29 cellular contexts compared by ENCODE assay signal in the genomic region with DNA sequence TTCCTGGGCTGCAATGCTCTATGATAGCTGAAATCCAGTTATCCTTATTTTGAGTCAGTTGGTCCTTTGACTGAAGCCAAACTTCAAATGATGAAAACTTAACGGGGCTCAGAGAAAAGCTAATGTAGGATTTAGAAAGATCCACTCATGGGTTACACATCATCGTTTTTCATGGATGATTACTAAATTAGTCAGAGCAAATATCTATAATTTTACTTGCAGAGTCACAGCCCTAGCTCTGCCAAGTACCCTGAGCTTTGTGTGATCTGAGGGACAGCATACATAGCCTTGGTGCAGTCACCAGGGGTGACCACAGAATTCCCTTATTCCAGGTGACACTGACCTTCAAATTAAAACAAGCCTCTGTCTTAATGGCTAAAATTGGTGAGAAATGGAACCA. TPM values are rescaled to one million over a fixed set of nuclear protein-coding genes. Genes with fewer than 3 reads are reported as not detected.
A peak's percentile ranks its signal among the peaks of the same experiment; 100 is the strongest.
DNase-seq lines count a peak whose midpoint lies in the region; ATAC-seq, FAIRE-seq and TF ChIP-seq lines count a peak whose summit lies in the region.
"Had no signal": no experiment of that assay in that cellular context is flagged by ENCODE, and none has a peak within 500 bp of the region (broad histone marks: within the 10 kb centered on the region; RNA-seq: fewer than 3 reads in every experiment).

No MANE protein-coding gene starts in this region.

- H3K4me1 Mint-ChIP-seq in activated CD8-positive, alpha-beta T cell treated with anti-CD3 and anti-CD28 coated beads for 36 hours (ENCODE audit: low read depth) = no peaks in the 10 kb centered on the region
- H3K4me1 Mint-ChIP-seq: nephron progenitor cell; stimulated activated memory B cell treated with anti-CD40 and anti-IgM and Interleukin-4, amounts not matched to agents 10 μg/mL and 1 μg/mL and 100 μg/mL, for 72 hours had no signal

- H3K4me2 ChIP-seq in osteoblast (ENCODE audit: insufficient read depth, low read length) = peak overlapping the region; percentile 13
- H3K4me2 ChIP-seq: BLaER1 had no signal

- H4K20me1 ChIP-seq in osteoblast (ENCODE audit: insufficient read depth, low read length) = no peaks in the 10 kb centered on the region
- H4K20me1 ChIP-seq: BLaER1 had no signal

- no peak overlapping the region for H2AFZ ChIP-seq in osteoblast (ENCODE audit: low read length)

- FAIRE-seq in H54 (lab: Jason Lieb, UNC) = peak; percentile 98
- FAIRE-seq: endothelial cell of umbilical vein had no signal

- H3K27me3 Mint-ChIP-seq in activated CD8-positive, alpha-beta T cell treated with anti-CD3 and anti-CD28 coated beads for 36 hours = no peaks in the 10 kb centered on the region

- H3K36me3 Mint-ChIP-seq in activated CD8-positive, alpha-beta T cell treated with anti-CD3 and anti-CD28 coated beads for 36 hours (ENCODE audit: low read depth) = no peaks in the 10 kb centered on the region
- H3K36me3 Mint-ChIP-seq: stimulated activated memory B cell treated with anti-CD40 and anti-IgM and Interleukin-4, amounts not matched to agents 10 μg/mL and 1 μg/mL and 100 μg/mL, for 72 hours had no signal

- H3K79me2 ChIP-seq in osteoblast (ENCODE audit: insufficient read depth, low read length) = no peaks in the 10 kb centered on the region

- CTCF ChIA-PET in RWPE1 (lab: Yijun Ruan, JAX) = interaction anchor here (1.0 to 1.9 kb wide), 2 partner anchors 18 to 657 kb away, joined by 3 to 7 read pairs; no protein-coding TSS in a partner anchor
- CTCF ChIA-PET in activated CD8-positive, alpha-beta T cell treated with anti-CD3 and anti-CD28 coated beads for 36 hours (lab: Charles Lee) = no interaction called here

- no peak overlapping the region for H3K27ac ChIP-seq in RWPE1
- H3K27ac ChIP-seq in osteoblast (ENCODE audit: low read depth, low read length) = peak overlapping the region; percentile 52
- H3K27ac ChIP-seq: BLaER1, right lobe of liver, upper lobe of right lung had no signal

- H3K4me1 ChIP-seq in osteoblast (ENCODE audit: insufficient read depth, low read length) = peaks cover 15% of the 10 kb centered on the region
- H3K4me1 ChIP-seq: right lobe of liver, upper lobe of right lung had no signal

- no peaks in the 10 kb centered on the region for H3K27me3 ChIP-seq in osteoblast (ENCODE audit: insufficient read depth, low read length)
- H3K27me3 ChIP-seq: BLaER1, right lobe of liver, upper lobe of right lung had no signal

- H3K9me3 Mint-ChIP-seq in activated CD8-positive, alpha-beta T cell treated with anti-CD3 and anti-CD28 coated beads for 36 hours = peaks cover 1% of the 10 kb centered on the region
- H3K9me3 Mint-ChIP-seq: stimulated activated memory B cell treated with anti-CD40 and anti-IgM and Interleukin-4, amounts not matched to agents 10 μg/mL and 1 μg/mL and 100 μg/mL, for 72 hours had no signal

- POLR2A ChIA-PET in RWPE1 (lab: Yijun Ruan, JAX; ENCODE audit: low non-redundant PET) = no interaction called here
- POLR2A ChIA-PET in activated CD8-positive, alpha-beta T cell treated with anti-CD3 and anti-CD28 coated beads for 36 hours (lab: Charles Lee) = no interaction called here

- no peak overlapping the region for H3K27ac Mint-ChIP-seq in activated CD8-positive, alpha-beta T cell treated with anti-CD3 and anti-CD28 coated beads for 36 hours
- H3K27ac Mint-ChIP-seq: activated naive CD8-positive, alpha-beta T cell; nephron progenitor cell; stimulated activated memory B cell treated with anti-CD40 and anti-IgM and Interleukin-4, amounts not matched to agents 10 μg/mL and 1 μg/mL and 100 μg/mL, for 72 hours had no signal

- no peak overlapping the region for H3K4me3 Mint-ChIP-seq in activated CD8-positive, alpha-beta T cell treated with anti-CD3 and anti-CD28 coated beads for 36 hours
- H3K4me3 Mint-ChIP-seq: activated naive CD8-positive, alpha-beta T cell; nephron progenitor cell; stimulated activated memory B cell treated with anti-CD40 and anti-IgM and Interleukin-4, amounts not matched to agents 10 μg/mL and 1 μg/mL and 100 μg/mL, for 72 hours had no signal

- H3K9me3 ChIP-seq in osteoblast (ENCODE audit: low read depth, low read length) = no peaks in the 10 kb centered on the region
- H3K9me3 ChIP-seq: BLaER1, upper lobe of right lung had no signal

- no peak for DNase-seq in H54 (ENCODE audit: insufficient read length, low spot score)
- peak; percentile 44 for DNase-seq in RWPE1 (ENCODE audit: low spot score)
- DNase-seq in dedifferentiated amniotic fluid mesenchymal stem cell (ENCODE audit: extremely low spot score) = peak; percentile 37
- no peak for DNase-seq in osteoblast (ENCODE audit: insufficient read length, low spot score, missing footprints)
- DNase-seq in SKM-1 treated with dmso at 0.1 percent for 144 hours (lab: John Stamatoyannopoulos, UW; ENCODE audit: unreplicated experiment) = no peak
- DNase-seq in DMS153 (lab: John Stamatoyannopoulos, UW) = no peak
- no peak for DNase-seq in epidermal melanocyte (ENCODE audit: insufficient read length, low spot score)
- no peak for DNase-seq in activated CD8-positive, alpha-beta T cell treated with anti-CD3 and anti-CD28 coated beads for 36 hours
- DNase-seq: activated CD4-positive, alpha-beta T cell treated with anti-CD3 and anti-CD28 coated beads for 1 hour; activated T-cell treated with anti-CD3 and anti-CD28 coated beads for 4 hours; DMS79; foreskin melanocyte; left colon; mammary epithelial cell; NCI-H1930; NCI-H524 treated with DMSO at 0.1 percent for 48 hours; nephron progenitor cell; posterior cingulate gyrus; right lobe of liver; RPMI8226; stimulated activated CD4-positive, alpha-beta T cell treated with anti-CD3 and anti-CD28 coated beads, Interleukin-12 subunit alpha, Interleukin-12 subunit beta, amount 100 ng/mL, for 4 hours; stimulated activated CD4-positive, alpha-beta T cell treated with anti-CD3 and anti-CD28 coated beads, Interleukin-4, amount 100 ng/mL, for 4 hours; T-helper 2 cell; upper lobe of right lung had no signal

- TF ChIP-seq CTCF in RWPE1 (conservative IDR thresholded peaks at IDR 0.05; ENCODE audit: low read depth) (no peak), osteoblast (IDR thresholded peaks at IDR 0.05; ENCODE audit: extremely low read depth, low read depth, low read length) (no peak)
- TF ChIP-seq CTCF in activated CD8-positive, alpha-beta T cell treated with anti-CD3 and anti-CD28 coated beads for 36 hours (IDR thresholded peaks at IDR 0.05) = no peak

- H3K4me3 ChIP-seq in osteoblast (ENCODE audit: insufficient read depth, low read length) = no peak overlapping the region
- H3K4me3 ChIP-seq: BLaER1, right lobe of liver, upper lobe of right lung had no signal

- TF ChIP-seq POLR2A in H54 (IDR thresholded peaks at IDR 0.05; ENCODE audit: low read depth, low read length) = no peak

- H3K36me3 ChIP-seq in osteoblast (ENCODE audit: insufficient read depth, low read length) = no peaks in the 10 kb centered on the region
- H3K36me3 ChIP-seq: BLaER1, right lobe of liver, upper lobe of right lung had no signal

- intact Hi-C loops in activated CD8-positive, alpha-beta T cell treated with anti-CD3 and anti-CD28 coated beads for 36 hours (cut with micrococcal nuclease) = no loop called here

- ATAC-seq in activated CD8-positive, alpha-beta T cell treated with anti-CD3 and anti-CD28 coated beads for 36 hours = no peak
- ATAC-seq: left colon; right lobe of liver; SK-N-SH treated with all-trans-retinoic acid at 6 μM for 48 hours; stimulated activated memory B cell treated with anti-CD40 and anti-IgM and Interleukin-4, amounts not matched to agents 10 μg/mL and 1 μg/mL and 100 μg/mL, for 72 hours; upper lobe of right lung had no signal

RNA-seq across cellular contexts. Expression of a gene that starts 27.2 kb away (rescaled TPM):
- under 0.01 TPM in 1 of 2 replicates, not detected in the other for total RNA-seq in osteoblast
- total RNA-seq in activated CD8-positive, alpha-beta T cell treated with anti-CD3 and anti-CD28 coated beads for 36 hours = not detected
- total RNA-seq: endothelial cell of umbilical vein, mammary epithelial cell had no signal

Comparison
In these comparisons a context has a peak if more than half of its experiments do, and no peak if none do; other contexts are left out.
1. DNase-seq: peak in RWPE1 (single experiment) and dedifferentiated amniotic fluid mesenchymal stem cell (single experiment); none in H54 (single experiment), osteoblast (single experiment), SKM-1 treated with dmso at 0.1 percent for 144 hours (single experiment), DMS153 (single experiment), epidermal melanocyte (single experiment) and activated CD8-positive, alpha-beta T cell treated with anti-CD3 and anti-CD28 coated beads for 36 hours (single experiment).